16 cellular contexts compared by ENCODE assay signal in the genomic region with DNA sequence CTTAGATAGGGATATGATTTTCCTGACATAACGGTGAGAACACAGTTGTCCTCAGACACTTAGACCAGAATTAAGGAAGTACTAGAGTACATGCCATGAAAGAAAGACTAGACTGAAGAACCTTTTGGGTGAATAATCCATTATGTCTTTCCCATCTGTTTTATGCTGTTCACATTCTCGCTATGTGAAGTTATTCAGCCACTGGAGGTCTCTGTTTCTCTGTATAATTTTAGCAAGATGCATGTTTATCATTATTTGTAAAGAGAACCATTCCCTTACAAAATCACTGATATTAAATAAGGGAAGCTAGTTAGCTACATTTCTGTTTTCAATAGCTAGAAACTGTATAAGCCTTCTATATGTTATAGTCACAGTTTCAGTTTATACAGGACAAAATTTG.
DNase-seq lines count a peak whose midpoint lies in the region; ATAC-seq and TF ChIP-seq lines count a peak whose summit lies in the region.
"Had no signal": no experiment of that assay in that cellular context is flagged by ENCODE, and none has a peak within 500 bp of the region (broad histone marks: within the 10 kb centered on the region; RNA-seq: fewer than 3 reads in every experiment).

No MANE protein-coding gene starts in this region.

- H3K27ac Mint-ChIP-seq in immature natural killer cell = no peak overlapping the region
- H3K27ac Mint-ChIP-seq: activated CD8-positive, alpha-beta memory T cell treated with anti-CD3 and anti-CD28 coated beads, Interleukin-2, amount 10 ng/mL, durations not matched to agents 7 days and 5 days; activated naive CD4-positive, alpha-beta T cell treated with anti-CD3 and anti-CD28 coated beads, Interleukin-2, amount 50 U/mL, for 24 hours; nephron progenitor cell had no signal

- H4K5ac ChIP-seq in mesendoderm (ENCODE audit: low read length) = no peak overlapping the region

- no peaks in the 10 kb centered on the region for H3K4me1 Mint-ChIP-seq in immature natural killer cell
- H3K4me1 Mint-ChIP-seq: activated CD8-positive, alpha-beta memory T cell treated with anti-CD3 and anti-CD28 coated beads, Interleukin-2, amount 10 ng/mL, durations not matched to agents 7 days and 5 days; activated naive CD4-positive, alpha-beta T cell treated with anti-CD3 and anti-CD28 coated beads, Interleukin-2, amount 50 U/mL, for 24 hours; nephron progenitor cell had no signal

- peaks cover 0 to 2% (median 1%) of the 10 kb centered on the region in 3 donors for H3K27me3 Mint-ChIP-seq in immature natural killer cell (ENCODE audit: low read depth in 3 of 3)
- H3K27me3 Mint-ChIP-seq: activated CD8-positive, alpha-beta memory T cell treated with anti-CD3 and anti-CD28 coated beads, Interleukin-2, amount 10 ng/mL, durations not matched to agents 7 days and 5 days had no signal

- DNase-seq in LHCN-M2 (ENCODE audit: low read depth) (peak; percentile 19), cardiac fibroblast (ENCODE audit: low read depth in 2 of 2) (peak; percentile 35 to 44), mesendoderm (peak; percentile 2), HUDEP-2 (lab: John Stamatoyannopoulos, UW; ENCODE audit: unreplicated experiment in 76 of 76) (no peak), immature natural killer cell (no peak), NCI-H2081 treated with DMSO at 0.1 percent for 48 hours (lab: John Stamatoyannopoulos, UW) (no peak)
- DNase-seq: activated CD8-positive, alpha-beta memory T cell treated with anti-CD3 and anti-CD28 coated beads, Interleukin-2, amount 10 ng/mL, durations not matched to agents 7 days and 5 days; gastrocnemius medialis; NCI-H69; nephron progenitor cell; SIG-M5; spleen; substantia nigra had no signal

- no peaks in the 10 kb centered on the region for H3K36me3 ChIP-seq in mesendoderm (ENCODE audit: control insufficient read depth, insufficient read depth, low read length)
- H3K36me3 ChIP-seq: gastrocnemius medialis, spleen had no signal

- peak; percentile 2; the same call in 1 of the 2 replicates for TF ChIP-seq CTCF in C4-2B (conservative IDR thresholded peaks at IDR 0.05)
- TF ChIP-seq CTCF in cardiac fibroblast (IDR thresholded peaks at IDR 0.05; ENCODE audit: low read depth, low read length) = no peak

- no peak overlapping the region for H2BK120ac ChIP-seq in mesendoderm (ENCODE audit: low read depth, low read length)

- H3K27me3 ChIP-seq in mesendoderm (ENCODE audit: insufficient read depth, low read length, poor library complexity) = no peaks in the 10 kb centered on the region
- H3K27me3 ChIP-seq: gastrocnemius medialis, spleen had no signal

- no peak overlapping the region for H3K4me2 ChIP-seq in mesendoderm (ENCODE audit: low read length)

- H3K4ac ChIP-seq in mesendoderm (ENCODE audit: low read depth, low read length) = no peak overlapping the region

- H3K4me1 ChIP-seq in mesendoderm (ENCODE audit: control insufficient read depth, low read depth, low read length) = no peaks in the 10 kb centered on the region
- H3K4me1 ChIP-seq: gastrocnemius medialis, spleen had no signal

- H3K23ac ChIP-seq in mesendoderm (ENCODE audit: low read length) = no peak overlapping the region

- no CpG with 5 or more reads among the region's 2 CpGs for WGBS in mesendoderm (ENCODE audit: extremely low coverage, insufficient coverage, low lambda C conversion rate)

- no peaks in the 10 kb centered on the region for H3K79me1 ChIP-seq in mesendoderm (ENCODE audit: low read length)

- no peak overlapping the region for H3K4me3 Mint-ChIP-seq in immature natural killer cell
- H3K4me3 Mint-ChIP-seq: activated CD8-positive, alpha-beta memory T cell treated with anti-CD3 and anti-CD28 coated beads, Interleukin-2, amount 10 ng/mL, durations not matched to agents 7 days and 5 days; activated naive CD4-positive, alpha-beta T cell treated with anti-CD3 and anti-CD28 coated beads, Interleukin-2, amount 50 U/mL, for 24 hours; nephron progenitor cell had no signal

- H3K27ac ChIP-seq in C4-2B = no peak overlapping the region
- H3K27ac ChIP-seq in mesendoderm (ENCODE audit: low read depth, low read length) = no peak overlapping the region
- H3K27ac ChIP-seq: gastrocnemius medialis, spleen had no signal

- H3K4me3 ChIP-seq in cardiac fibroblast (replicated peaks in 1 of 2; ENCODE audit: low read depth in 2 of 2, low read length in 2 of 2) (no peak overlapping the region), mesendoderm (ENCODE audit: low read length) (no peak overlapping the region)
- H3K4me3 ChIP-seq: gastrocnemius medialis, spleen had no signal

- no peak for ATAC-seq in HG02885 (IDR thresholded peaks at IDR 0.05; ENCODE audit: poor library complexity, unreplicated experiment)
- ATAC-seq: activated CD8-positive, alpha-beta memory T cell treated with anti-CD3 and anti-CD28 coated beads, Interleukin-2, amount 10 ng/mL, durations not matched to agents 7 days and 5 days; gastrocnemius medialis had no signal

- H3K9ac ChIP-seq in mesendoderm (ENCODE audit: low read length) = no peak overlapping the region

- no peak overlapping the region for H2BK15ac ChIP-seq in mesendoderm (replicated peaks; ENCODE audit: low read depth)

- peaks cover 0 to 8% (median 2%) of the 10 kb centered on the region in 6 donors for H3K9me3 Mint-ChIP-seq in immature natural killer cell

- H4K8ac ChIP-seq in mesendoderm (ENCODE audit: low read depth, low read length) = no peak overlapping the region

- no peak overlapping the region for H3K56ac ChIP-seq in mesendoderm (ENCODE audit: low read length)

- no peaks in the 10 kb centered on the region for H3K79me2 ChIP-seq in mesendoderm (ENCODE audit: control insufficient read depth, insufficient read depth, low read length)

- no peak overlapping the region for H2AK5ac ChIP-seq in mesendoderm (ENCODE audit: low read length)

- no peak overlapping the region for H2BK5ac ChIP-seq in mesendoderm (ENCODE audit: low read length)

- no peak overlapping the region for H3K18ac ChIP-seq in mesendoderm (ENCODE audit: low read length)

- H3K36me3 Mint-ChIP-seq in immature natural killer cell = no peaks in the 10 kb centered on the region
- H3K36me3 Mint-ChIP-seq: activated CD8-positive, alpha-beta memory T cell treated with anti-CD3 and anti-CD28 coated beads, Interleukin-2, amount 10 ng/mL, durations not matched to agents 7 days and 5 days; activated naive CD4-positive, alpha-beta T cell treated with anti-CD3 and anti-CD28 coated beads, Interleukin-2, amount 50 U/mL, for 24 hours had no signal

Comparison
In these comparisons a context has a peak if more than half of its experiments do, and no peak if none do; other contexts are left out.
1. DNase-seq: peak in LHCN-M2 (single experiment), cardiac fibroblast (2 of 2) and mesendoderm (single experiment); none in HUDEP-2 (0 of 76), immature natural killer cell (0 of 3) and NCI-H2081 treated with DMSO at 0.1 percent for 48 hours (single experiment).